Comparison of ENCODE assay signal across 33 cellular contexts in genomic region chr10:112700401-112700800, GRCh38.
"Had no signal": no experiment of that assay in that cellular context is flagged by ENCODE, and none has a peak within 500 bp of the region (broad histone marks: within the 10 kb centered on the region; RNA-seq: fewer than 3 reads in every experiment).

No MANE protein-coding gene starts in this region.

- H3K4me3 ChIP-seq: adrenal gland, ascending aorta, body of pancreas, breast epithelium had no signal

- H3K27me3 ChIP-seq: adrenal gland, ascending aorta, body of pancreas, brain microvascular endothelial cell, breast epithelium had no signal

- ATAC-seq: activated CD8-positive, alpha-beta T cell treated with anti-CD3 and anti-CD28 coated beads for 36 hours; activated naive CD4-positive, alpha-beta T cell treated with anti-CD3 and anti-CD28 coated beads, Interleukin-2, amount 50 U/mL, for 72 hours; activated T-cell treated with anti-CD3 and anti-CD28 coated beads, Interleukin-2, amount 50 U/mL, for 4 hours; activated T-cell treated with anti-CD3 and anti-CD28 coated beads, Interleukin-2, amount 50 U/mL, for 72 hours; activated T-helper 17 cell treated with anti-CD3 and anti-CD28 coated beads, Interleukin-2, amount 50 U/mL, for 72 hours; body of pancreas had no signal

- H3K4me1 ChIP-seq: adrenal gland, ascending aorta, body of pancreas, breast epithelium had no signal

- DNase-seq: activated B cell treated with CpG ODN at 0.5 μM for 24 hours; activated CD4-positive, alpha-beta memory T cell treated with anti-CD3 and anti-CD28 coated beads for 36 hours; activated CD4-positive, alpha-beta T cell treated with anti-CD3 and anti-CD28 coated beads for 4 hours; activated CD4-positive, alpha-beta T cell treated with anti-CD3 and anti-CD28 coated beads, Interleukin-2, amount 10 ng/mL, durations not matched to agents 24 days and 14 days; activated CD4-positive, alpha-beta T cell treated with anti-CD3 and anti-CD28 coated beads, Interleukin-2, amount 50 U/mL, for 1 hour; activated CD4-positive, alpha-beta T cell treated with anti-CD3 and anti-CD28 coated beads, Interleukin-2, amount 50 U/mL, for 4 hours; activated CD4-positive, CD25-positive, alpha-beta regulatory T cell treated with anti-CD3 and anti-CD28 coated beads, Interleukin-2, amount 50 U/mL, for 72 hours; activated CD8-positive, alpha-beta memory T cell treated with anti-CD3 and anti-CD28 coated beads, Interleukin-2, amount 50 U/mL, for 4 hours; activated CD8-positive, alpha-beta T cell treated with anti-CD3 and anti-CD28 coated beads for 36 hours; activated effector memory CD4-positive, alpha-beta T cell treated with anti-CD3 and anti-CD28 coated beads, Interleukin-2, amount 50 U/mL, for 16 hours; activated gamma-delta T cell treated with Interleukin-2 at 50 U/mL for 16 hours; activated naive CD4-positive, alpha-beta T cell; activated naive CD4-positive, alpha-beta T cell treated with anti-CD3 and anti-CD28 coated beads for 36 hours; activated naive CD4-positive, alpha-beta T cell treated with anti-CD3 and anti-CD28 coated beads, Interleukin-2, amount 50 U/mL, for 16 hours; activated naive CD8-positive, alpha-beta T cell treated with anti-CD3 and anti-CD28 coated beads for 36 hours; activated T-cell treated with anti-CD3 and anti-CD28 coated beads for 4 hours; activated T-cell treated with anti-CD3 and anti-CD28 coated beads, Interleukin-2, amount 50 U/mL, for 1 hour; activated T-cell treated with anti-CD3 and anti-CD28 coated beads, Interleukin-2, amount 50 U/mL, for 4 hours; activated T-cell treated with anti-CD3 and anti-CD28 coated beads, Interleukin-2, amount 50 U/mL, for 72 hours; adrenal gland; amniotic stem cell; body of pancreas; brain microvascular endothelial cell; cerebellar nuclear complex; T-helper 1 cell; T-helper 2 cell; T-helper 9 cell had no signal

- H3K36me3 ChIP-seq: adrenal gland, ascending aorta, brain microvascular endothelial cell, breast epithelium had no signal

- H3K9me3 ChIP-seq: adrenal gland, ascending aorta, body of pancreas, breast epithelium had no signal

- H3K27ac ChIP-seq: adrenal gland, ascending aorta, body of pancreas, brain microvascular endothelial cell, breast epithelium, VCaP had no signal

- FAIRE-seq: TTC549 had no signal
